ENCODE assay signal across 35 cellular contexts in genomic region chr11:2131371-2132228, GRCh38. TPM values are rescaled to one million over a fixed set of nuclear protein-coding genes. Genes with fewer than 3 reads are reported as not detected.
DNase-seq lines count a peak whose midpoint lies in the region; ATAC-seq, FAIRE-seq and TF ChIP-seq lines count a peak whose summit lies in the region.
"Had no signal": no experiment of that assay in that cellular context is flagged by ENCODE, and none has a peak within 500 bp of the region (broad histone marks: within the 10 kb centered on the region; RNA-seq: fewer than 3 reads in every experiment).

No MANE protein-coding gene starts in this region.

- FAIRE-seq in K562 (lab: Jason Lieb, UNC), result no peak

- no peaks in the 10 kb centered on the region for H3K4me1 Mint-ChIP-seq in activated naive CD4-positive, alpha-beta T cell treated with anti-CD3 and anti-CD28 coated beads, Interleukin-2, amount 50 U/mL, for 24 hours
- no peaks in the 10 kb centered on the region for H3K4me1 Mint-ChIP-seq in activated naive CD4-positive, alpha-beta T cell treated with anti-CD3 and anti-CD28 coated beads, Interleukin-2, amount 10 ng/mL, durations not matched to agents 7 days and 5 days
- H3K4me1 Mint-ChIP-seq in nephron, result peaks cover 31% of the 10 kb centered on the region
- peaks cover 19% of the 10 kb centered on the region for H3K4me1 Mint-ChIP-seq in stimulated activated effector memory CD8-positive, alpha-beta T cell treated with anti-CD3 and anti-CD28 coated beads, Interleukin-12 subunit alpha, Interleukin-12 subunit beta, amount 100 ng/mL, for 72 hours
- H3K4me1 Mint-ChIP-seq: activated CD4-positive, alpha-beta memory T cell treated with anti-CD3 and anti-CD28 coated beads, Interleukin-2, amount 10 ng/mL, durations not matched to agents 7 days and 5 days had no signal

- no peaks in the 10 kb centered on the region for H3K9me1 ChIP-seq in K562 (ENCODE audit: control insufficient read depth, insufficient read depth, low read length)

- H3K27ac Mint-ChIP-seq in activated naive CD4-positive, alpha-beta T cell treated with anti-CD3 and anti-CD28 coated beads, Interleukin-2, amount 50 U/mL, for 24 hours, result peak overlapping the region; percentile 63
- H3K27ac Mint-ChIP-seq in activated naive CD4-positive, alpha-beta T cell treated with anti-CD3 and anti-CD28 coated beads, Interleukin-2, amount 10 ng/mL, durations not matched to agents 7 days and 5 days, result no peak overlapping the region
- peak overlapping the region; percentile 63 to 90 (median 72) for H3K27ac Mint-ChIP-seq in nephron
- H3K27ac Mint-ChIP-seq in stimulated activated effector memory CD8-positive, alpha-beta T cell treated with anti-CD3 and anti-CD28 coated beads, Interleukin-12 subunit alpha, Interleukin-12 subunit beta, amount 100 ng/mL, for 72 hours, result peak overlapping the region; percentile 78
- H3K27ac Mint-ChIP-seq: activated CD4-positive, alpha-beta memory T cell treated with anti-CD3 and anti-CD28 coated beads, Interleukin-2, amount 10 ng/mL, durations not matched to agents 7 days and 5 days; activated naive CD4-positive, alpha-beta T cell treated with anti-CD3 and anti-CD28 coated beads for 36 hours had no signal

- in situ Hi-C loops in K562 (cut with MboI), result no loop called here

- no peak overlapping the region for H3K4me2 ChIP-seq in K562 (ENCODE audit: insufficient read depth, low read length)
- H3K4me2 ChIP-seq: hepatocyte had no signal

- H3K4me3 ChIP-seq in K562, result no peak overlapping the region
- H3K4me3 ChIP-seq: gastroesophageal sphincter, hepatocyte, lung, MG63, Peyer's patch, suprapubic skin had no signal

- no peak for TF ChIP-seq RAD21 in K562 (CRISPR knock-in tag; conservative IDR thresholded peaks at IDR 0.05 in 1 of 2, IDR thresholded peaks at IDR 0.05 in 1 of 2)

- H3K9ac ChIP-seq in K562 (ENCODE audit: insufficient read depth in 1 of 2, low read depth in 2 of 2, low read length in 2 of 2), result no peak overlapping the region

- H3K27me3 ChIP-seq in K562 (ENCODE audit: control insufficient read depth in 2 of 2, insufficient read depth in 2 of 2, low read length in 2 of 2), result peaks cover 7 to 51% of the 10 kb centered on the region in 2 experiments; a peak in 3 of 5 replicates
- H3K27me3 ChIP-seq: hepatocyte, MG63, Peyer's patch had no signal

- intact Hi-C loops in K562 (cut with micrococcal nuclease), result no loop called here

- H3K27me3 Mint-ChIP-seq in activated naive CD4-positive, alpha-beta T cell treated with anti-CD3 and anti-CD28 coated beads, Interleukin-2, amount 50 U/mL, for 24 hours, result peaks cover 31% of the 10 kb centered on the region
- H3K27me3 Mint-ChIP-seq in activated naive CD4-positive, alpha-beta T cell treated with anti-CD3 and anti-CD28 coated beads, Interleukin-2, amount 10 ng/mL, durations not matched to agents 7 days and 5 days, result peaks cover 70% of the 10 kb centered on the region
- H3K27me3 Mint-ChIP-seq in nephron (ENCODE audit: low read depth), result peaks cover 55% of the 10 kb centered on the region

- H3K4me3 Mint-ChIP-seq in activated naive CD4-positive, alpha-beta T cell treated with anti-CD3 and anti-CD28 coated beads, Interleukin-2, amount 50 U/mL, for 24 hours, result no peak overlapping the region
- H3K4me3 Mint-ChIP-seq in activated naive CD4-positive, alpha-beta T cell treated with anti-CD3 and anti-CD28 coated beads, Interleukin-2, amount 10 ng/mL, durations not matched to agents 7 days and 5 days, result no peak overlapping the region
- peak overlapping the region; percentile 25 to 58 (median 48) for H3K4me3 Mint-ChIP-seq in nephron
- no peak overlapping the region for H3K4me3 Mint-ChIP-seq in stimulated activated effector memory CD8-positive, alpha-beta T cell treated with anti-CD3 and anti-CD28 coated beads, Interleukin-12 subunit alpha, Interleukin-12 subunit beta, amount 100 ng/mL, for 72 hours
- H3K4me3 Mint-ChIP-seq: activated CD4-positive, alpha-beta memory T cell treated with anti-CD3 and anti-CD28 coated beads, Interleukin-2, amount 10 ng/mL, durations not matched to agents 7 days and 5 days; activated naive CD4-positive, alpha-beta T cell treated with anti-CD3 and anti-CD28 coated beads for 36 hours had no signal

- H3K9me3 ChIP-seq in K562 (replicated peaks; ENCODE audit: control insufficient read depth, insufficient read depth, low read depth, low read length), result 0 out of 2 replicates have a peak, but pooled peaks cover 3% of the 10 kb centered on the region
- H3K9me3 ChIP-seq: gastroesophageal sphincter, MG63, Peyer's patch, suprapubic skin had no signal

- H3K36me3 ChIP-seq in K562 (ENCODE audit: control insufficient read depth, insufficient read depth, low read length), result no peaks in the 10 kb centered on the region
- H3K36me3 ChIP-seq: brain microvascular endothelial cell, gastroesophageal sphincter, MG63, Peyer's patch, suprapubic skin had no signal

- no peak overlapping the region for H2AFZ ChIP-seq in K562 (ENCODE audit: low read depth, low read length)
- H2AFZ ChIP-seq: hepatocyte had no signal

- BruUV-seq in K562 (replicated peaks; lab: Mats Ljungman, UMichigan), result no TSS peak

- no peak for TF ChIP-seq CTCF in K562 (IDR thresholded peaks at IDR 0.05 in 2 of 3, conservative IDR thresholded peaks at IDR 0.05 in 1 of 3; ENCODE audit: insufficient read depth in 2 of 3, low read depth in 1 of 3, low read length in 3 of 3)
- no peak for TF ChIP-seq CTCF in nephron (IDR thresholded peaks at IDR 0.05; ENCODE audit: unreplicated experiment in 3 of 3)

- CTCF ChIA-PET in activated naive CD4-positive, alpha-beta T cell treated with anti-CD3 and anti-CD28 coated beads, Interleukin-2, amount 10 ng/mL, durations not matched to agents 7 days and 5 days (lab: Charles Lee), result no interaction called here
- CTCF ChIA-PET in K562 (lab: Yijun Ruan, JAX; ENCODE audit: low intra/inter-chr PET ratio), result no interaction called here

- no peak for TF ChIP-seq EP300 in K562 (IDR thresholded peaks at IDR 0.05; ENCODE audit: low read length)

- peaks cover 0 to 14% of the 10 kb centered on the region in 2 experiments; a peak in 1 of 5 replicates for H3K4me1 ChIP-seq in K562 (replicated peaks in 1 of 2; ENCODE audit: control insufficient read depth in 2 of 2, insufficient read depth in 2 of 2, low read length in 2 of 2)
- H3K4me1 ChIP-seq: gastroesophageal sphincter, Peyer's patch had no signal

- ATAC-seq in K562 (no peak), GM21423 (IDR thresholded peaks at IDR 0.05; ENCODE audit: unreplicated experiment) (no peak), HG02970 (IDR thresholded peaks at IDR 0.05; ENCODE audit: low FRiP score, unreplicated experiment) (no peak)
- ATAC-seq in stimulated activated effector memory CD8-positive, alpha-beta T cell treated with anti-CD3 and anti-CD28 coated beads, Interleukin-12 subunit alpha, Interleukin-12 subunit beta, amount 100 ng/mL, for 72 hours, result no peak
- ATAC-seq: gastroesophageal sphincter had no signal

- H4K20me1 ChIP-seq in K562 (replicated peaks; ENCODE audit: control insufficient read depth, insufficient read depth, low read length), result no peaks in the 10 kb centered on the region

- no peak for DNase-seq in activated naive CD4-positive, alpha-beta T cell treated with anti-CD3 and anti-CD28 coated beads, Interleukin-2, amount 10 ng/mL, durations not matched to agents 7 days and 5 days
- no peak for DNase-seq in K562 (ENCODE audit: extremely low read depth in 1 of 4, low spot score in 3 of 4)
- DNase-seq in stimulated activated effector memory CD8-positive, alpha-beta T cell treated with anti-CD3 and anti-CD28 coated beads, Interleukin-12 subunit alpha, Interleukin-12 subunit beta, amount 100 ng/mL, for 72 hours (ENCODE audit: low spot score in 2 of 2), result no peak
- no peak for DNase-seq in stimulated activated CD4-positive, alpha-beta T cell treated with anti-CD3 and anti-CD28 coated beads, Interleukin-4, amount 100 ng/mL, for 24 hours
- DNase-seq: 8988T; activated CD4-positive, alpha-beta memory T cell treated with anti-CD3 and anti-CD28 coated beads, Interleukin-2, amount 10 ng/mL, durations not matched to agents 7 days and 5 days; activated CD4-positive, CD25-positive, alpha-beta regulatory T cell treated with anti-CD3 and anti-CD28 coated beads, Interleukin-2, amount 50 U/mL, for 72 hours; activated CD8-positive, alpha-beta memory T cell treated with anti-CD3 and anti-CD28 coated beads, Interleukin-2, amount 50 U/mL, for 4 hours; activated naive CD4-positive, alpha-beta T cell treated with anti-CD3 and anti-CD28 coated beads for 36 hours; amniotic stem cell; brain microvascular endothelial cell; C1 segment of cervical spinal cord; GDM1; KG1; MG63; NCI-H1105 treated with DMSO at 0.1 percent for 48 hours; NCI-H2029; NCI-H226; NCI-H69; Peyer's patch; SHP77 treated with DMSO at 0.1 percent for 48 hours; stimulated activated naive CD4-positive, alpha-beta T cell; T-helper 2 cell had no signal

- 16% methylated on average over 27 of the region's 28 CpGs for WGBS in K562 (ENCODE audit: insufficient coverage, low coverage, missing lambda C conversion rate)

- POLR2A ChIA-PET in K562 (lab: Yijun Ruan, JAX), result no interaction called here

- H3K9me3 Mint-ChIP-seq in activated naive CD4-positive, alpha-beta T cell treated with anti-CD3 and anti-CD28 coated beads, Interleukin-2, amount 50 U/mL, for 24 hours, result no peaks in the 10 kb centered on the region
- peaks cover 11% of the 10 kb centered on the region for H3K9me3 Mint-ChIP-seq in activated naive CD4-positive, alpha-beta T cell treated with anti-CD3 and anti-CD28 coated beads, Interleukin-2, amount 10 ng/mL, durations not matched to agents 7 days and 5 days
- H3K9me3 Mint-ChIP-seq in nephron, result no peaks in the 10 kb centered on the region
- no peaks in the 10 kb centered on the region for H3K9me3 Mint-ChIP-seq in stimulated activated effector memory CD8-positive, alpha-beta T cell treated with anti-CD3 and anti-CD28 coated beads, Interleukin-12 subunit alpha, Interleukin-12 subunit beta, amount 100 ng/mL, for 72 hours

- no peak overlapping the region for H3K27ac ChIP-seq in K562 (ENCODE audit: extremely low read depth, low read depth, low read length)
- H3K27ac ChIP-seq: brain microvascular endothelial cell, gastroesophageal sphincter, Peyer's patch, suprapubic skin had no signal

- no peaks in the 10 kb centered on the region for H3K36me3 Mint-ChIP-seq in activated naive CD4-positive, alpha-beta T cell treated with anti-CD3 and anti-CD28 coated beads, Interleukin-2, amount 50 U/mL, for 24 hours
- no peaks in the 10 kb centered on the region for H3K36me3 Mint-ChIP-seq in activated naive CD4-positive, alpha-beta T cell treated with anti-CD3 and anti-CD28 coated beads, Interleukin-2, amount 10 ng/mL, durations not matched to agents 7 days and 5 days
- H3K36me3 Mint-ChIP-seq in nephron (ENCODE audit: low read depth), result peaks cover 51% of the 10 kb centered on the region
- peaks cover 63% of the 10 kb centered on the region for H3K36me3 Mint-ChIP-seq in stimulated activated effector memory CD8-positive, alpha-beta T cell treated with anti-CD3 and anti-CD28 coated beads, Interleukin-12 subunit alpha, Interleukin-12 subunit beta, amount 100 ng/mL, for 72 hours

- no peaks in the 10 kb centered on the region for H3K79me2 ChIP-seq in K562 (ENCODE audit: control insufficient read depth, insufficient read depth, low read length)

- TF ChIP-seq POLR2A in K562 (conservative IDR thresholded peaks at IDR 0.05), result no peak

RNA-seq across cellular contexts. Expression of gene IGF2, which starts 7.6 kb away (rescaled TPM):
- not detected in 2 replicates for total RNA-seq in K562 (2011; cell fraction: chromatin; rRNA removed; ENCODE audit: low replicate concordance)
- not detected in 2 replicates for total RNA-seq in K562 (2011; cell fraction: nucleolus; rRNA removed)
- not detected in 2 replicates for total RNA-seq in K562 (2011; cell fraction: nucleoplasm; rRNA removed)
- total RNA-seq in K562 (2014; rRNA removed) (not detected in 2 replicates), K562 (2014; rRNA removed; fragmentation: Illumina TruSeq; extraction: Trizol) (not detected in 2 replicates), K562 (2015; rRNA removed; fragmentation: Illumina TruSeq; extraction: Trizol) (not detected in 2 replicates), K562 (2021) (0.16 and 0.67 TPM in 2 replicates)
- polyA plus RNA-seq in K562 (2011; rRNA removed) (not detected in 2 replicates), K562 (2014; fragmentation: Illumina TruSeq; extraction: Trizol) (not detected in 2 replicates), K562 (2014; fragmentation: Nextera tagmentation; extraction: Ambion mirVana) (not detected), K562 (2014; rRNA removed) (0.03 TPM in 1 of 2 replicates, not detected in the other)
- 0.01 TPM in 1 of 2 replicates, not detected in the other for polyA plus RNA-seq in K562 (2011; cell fraction: cytosol; rRNA removed)
- polyA plus RNA-seq in K562 (2011; cell fraction: nucleus; rRNA removed), result 0.03 TPM in 1 of 2 replicates, not detected in the other
- 0.03 and 0.04 TPM in 2 replicates for polyA plus RNA-seq in K562 (2012)
- 0.07 and 0.18 TPM in 2 replicates for polyA minus RNA-seq in K562 (2011; rRNA and poly(A)+ RNA removed)
- polyA minus RNA-seq in K562 (2011; cell fraction: cytosol; rRNA and poly(A)+ RNA removed), result 5.3 TPM in 1 of 2 replicates, not detected in the other
- polyA minus RNA-seq in K562 (2011; cell fraction: nucleus; rRNA and poly(A)+ RNA removed), result not detected in 2 replicates

RNA-seq across cellular contexts. Expression of gene INS, which starts 29.4 kb away (rescaled TPM):
- total RNA-seq in K562 (2011; cell fraction: chromatin; rRNA removed; ENCODE audit: low replicate concordance), result not detected in 2 replicates
- total RNA-seq in K562 (2011; cell fraction: nucleolus; rRNA removed), result not detected in 2 replicates
- total RNA-seq in K562 (2011; cell fraction: nucleoplasm; rRNA removed), result not detected in 2 replicates
- total RNA-seq in K562 (2014; rRNA removed), result not detected in 2 replicates
- not detected in 2 replicates for total RNA-seq in K562 (2014; rRNA removed; fragmentation: Illumina TruSeq; extraction: Trizol)
- total RNA-seq in K562 (2015; rRNA removed; fragmentation: Illumina TruSeq; extraction: Trizol), result not detected in 2 replicates
- not detected in 2 replicates for total RNA-seq in K562 (2021)
- polyA plus RNA-seq in K562 (2011; rRNA removed), result not detected in 2 replicates
- not detected in 2 replicates for polyA plus RNA-seq in K562 (2011; cell fraction: cytosol; rRNA removed)
- polyA plus RNA-seq in K562 (2011; cell fraction: nucleus; rRNA removed), result not detected in 2 replicates
- not detected in 2 replicates for polyA plus RNA-seq in K562 (2012)
- polyA plus RNA-seq in K562 (2014; fragmentation: Illumina TruSeq; extraction: Trizol), result not detected in 2 replicates
- not detected for polyA plus RNA-seq in K562 (2014; fragmentation: Nextera tagmentation; extraction: Ambion mirVana)
- polyA plus RNA-seq in K562 (2014; rRNA removed), result not detected in 2 replicates
- polyA minus RNA-seq in K562 (2011; rRNA and poly(A)+ RNA removed), result not detected in 2 replicates
- polyA minus RNA-seq in K562 (2011; cell fraction: cytosol; rRNA and poly(A)+ RNA removed), result not detected in 2 replicates
- not detected in 2 replicates for polyA minus RNA-seq in K562 (2011; cell fraction: nucleus; rRNA and poly(A)+ RNA removed)
- total RNA-seq: activated CD4-positive, alpha-beta memory T cell treated with anti-CD3 and anti-CD28 coated beads, Interleukin-2, amount 10 ng/mL, durations not matched to agents 7 days and 5 days; activated naive CD4-positive, alpha-beta T cell treated with anti-CD3 and anti-CD28 coated beads for 36 hours; cerebellum; gastroesophageal sphincter; H4; hepatocyte; HT1080; lung; Peyer's patch; suprapubic skin; ureter had no signal
- polyA plus RNA-seq: hepatocyte had no signal

RNA-seq across cellular contexts. Expression of gene TH, which starts 40.0 kb away (rescaled TPM):
- total RNA-seq in K562 (2011; cell fraction: chromatin; rRNA removed; ENCODE audit: low replicate concordance), result not detected in 2 replicates
- total RNA-seq in K562 (2011; cell fraction: nucleolus; rRNA removed), result not detected in 2 replicates
- not detected in 2 replicates for total RNA-seq in K562 (2011; cell fraction: nucleoplasm; rRNA removed)
- not detected in 2 replicates for total RNA-seq in K562 (2014; rRNA removed)
- total RNA-seq in K562 (2014; rRNA removed; fragmentation: Illumina TruSeq; extraction: Trizol), result not detected in 2 replicates
- not detected in 2 replicates for total RNA-seq in K562 (2015; rRNA removed; fragmentation: Illumina TruSeq; extraction: Trizol)
- not detected in 2 replicates for total RNA-seq in K562 (2021)
- polyA plus RNA-seq in K562 (2011; rRNA removed), result not detected in 2 replicates
- polyA plus RNA-seq in K562 (2011; cell fraction: cytosol; rRNA removed), result 0.06 TPM in 1 of 2 replicates, not detected in the other
- not detected in 2 replicates for polyA plus RNA-seq in K562 (2011; cell fraction: nucleus; rRNA removed)
- polyA plus RNA-seq in K562 (2012), result not detected in 2 replicates
- not detected in 2 replicates for polyA plus RNA-seq in K562 (2014; fragmentation: Illumina TruSeq; extraction: Trizol)
- not detected for polyA plus RNA-seq in K562 (2014; fragmentation: Nextera tagmentation; extraction: Ambion mirVana)
- not detected in 2 replicates for polyA plus RNA-seq in K562 (2014; rRNA removed)
- not detected in 2 replicates for polyA minus RNA-seq in K562 (2011; rRNA and poly(A)+ RNA removed)
- not detected in 2 replicates for polyA minus RNA-seq in K562 (2011; cell fraction: cytosol; rRNA and poly(A)+ RNA removed)
- not detected in 2 replicates for polyA minus RNA-seq in K562 (2011; cell fraction: nucleus; rRNA and poly(A)+ RNA removed)
- total RNA-seq: activated CD4-positive, alpha-beta memory T cell treated with anti-CD3 and anti-CD28 coated beads, Interleukin-2, amount 10 ng/mL, durations not matched to agents 7 days and 5 days; activated naive CD4-positive, alpha-beta T cell treated with anti-CD3 and anti-CD28 coated beads for 36 hours; H4; HT1080 had no signal

Comparison
In these comparisons a context has a peak if more than half of its experiments do, and no peak if none do; other contexts are left out.
1. H3K4me3 Mint-ChIP-seq: peak in nephron (3 of 3); none in activated naive CD4-positive, alpha-beta T cell treated with anti-CD3 and anti-CD28 coated beads, Interleukin-2, amount 50 U/mL, for 24 hours (single experiment), activated naive CD4-positive, alpha-beta T cell treated with anti-CD3 and anti-CD28 coated beads, Interleukin-2, amount 10 ng/mL, durations not matched to agents 7 days and 5 days (single experiment) and stimulated activated effector memory CD8-positive, alpha-beta T cell treated with anti-CD3 and anti-CD28 coated beads, Interleukin-12 subunit alpha, Interleukin-12 subunit beta, amount 100 ng/mL, for 72 hours (single experiment).